8 cellular contexts compared by ENCODE assay signal in genomic region chr16:67248401-67249177, GRCh38. TPM values are rescaled to one million over a fixed set of nuclear protein-coding genes. Genes with fewer than 3 reads are reported as not detected.
DNase-seq lines count a peak whose midpoint lies in the region; ATAC-seq lines count a peak whose summit lies in the region.

Gene SLC9A5, plus strand, starts transcription at chr16:67248979. Its CDS starts 36 bp downstream, at chr16:67249015.

- peak; percentile 56 for DNase-seq in activated CD8-positive, alpha-beta memory T cell treated with anti-CD3 and anti-CD28 coated beads, Interleukin-2, amount 10 ng/mL, durations not matched to agents 7 days and 5 days
- no peak for DNase-seq in activated CD8-positive, alpha-beta memory T cell treated with anti-CD3 and anti-CD28 coated beads, Interleukin-2, amount 50 U/mL, for 48 hours
- DNase-seq in RPMI8226: peak; percentile 50
- peak; percentile 69 for DNase-seq in ecto neural progenitor cell (ENCODE audit: low spot score)

- peak within 1 kb of the TSS; percentile 44 to 64 for H3K4me3 ChIP-seq in mucosa of rectum (ENCODE audit: low read length in 2 of 2)

- no peaks in the 10 kb centered on the region for H3K36me3 Mint-ChIP-seq in activated CD8-positive, alpha-beta memory T cell treated with anti-CD3 and anti-CD28 coated beads, Interleukin-2, amount 10 ng/mL, durations not matched to agents 7 days and 5 days

- H3K9me3 Mint-ChIP-seq in activated CD8-positive, alpha-beta memory T cell treated with anti-CD3 and anti-CD28 coated beads, Interleukin-2, amount 10 ng/mL, durations not matched to agents 7 days and 5 days (ENCODE audit: low read depth): no peaks in the 10 kb centered on the region

- H3K27ac ChIP-seq in mucosa of rectum (ENCODE audit: low read depth in 2 of 2, low read length in 2 of 2): no peak within 1 kb of the TSS

- peaks cover 36 to 40% of the 10 kb centered on the region in 2 donors for H3K4me1 ChIP-seq in mucosa of rectum (ENCODE audit: control insufficient read depth in 2 of 2, insufficient read depth in 2 of 2, low read length in 2 of 2)

- H3K9me3 ChIP-seq in mucosa of rectum (ENCODE audit: control insufficient read depth in 2 of 2, low read length in 2 of 2): no peaks in the 10 kb centered on the region

- peak within 1 kb of the TSS; percentile 87 for H3K4me3 Mint-ChIP-seq in activated CD8-positive, alpha-beta memory T cell treated with anti-CD3 and anti-CD28 coated beads, Interleukin-2, amount 10 ng/mL, durations not matched to agents 7 days and 5 days

- ATAC-seq in activated CD8-positive, alpha-beta memory T cell treated with anti-CD3 and anti-CD28 coated beads, Interleukin-2, amount 10 ng/mL, durations not matched to agents 7 days and 5 days: peak; percentile 15
- ATAC-seq in HG03460 (IDR thresholded peaks at IDR 0.05; ENCODE audit: unreplicated experiment) (no peak), HG02938 (IDR thresholded peaks at IDR 0.05; ENCODE audit: unreplicated experiment) (no peak), GM21723 (IDR thresholded peaks at IDR 0.05; ENCODE audit: unreplicated experiment) (no peak)

- H3K4me1 Mint-ChIP-seq in activated CD8-positive, alpha-beta memory T cell treated with anti-CD3 and anti-CD28 coated beads, Interleukin-2, amount 10 ng/mL, durations not matched to agents 7 days and 5 days: peaks cover 40% of the 10 kb centered on the region

- H3K27ac Mint-ChIP-seq in activated CD8-positive, alpha-beta memory T cell treated with anti-CD3 and anti-CD28 coated beads, Interleukin-2, amount 10 ng/mL, durations not matched to agents 7 days and 5 days: peak within 1 kb of the TSS; percentile 93

- H3K36me3 ChIP-seq in mucosa of rectum (ENCODE audit: control insufficient read depth in 2 of 2, insufficient read depth in 2 of 2, low read length in 2 of 2): no peaks in the 10 kb centered on the region

- H3K27me3 Mint-ChIP-seq in activated CD8-positive, alpha-beta memory T cell treated with anti-CD3 and anti-CD28 coated beads, Interleukin-2, amount 10 ng/mL, durations not matched to agents 7 days and 5 days: peaks cover 12% of the 10 kb centered on the region

- CTCF ChIA-PET in activated CD8-positive, alpha-beta memory T cell treated with anti-CD3 and anti-CD28 coated beads, Interleukin-2, amount 10 ng/mL, durations not matched to agents 7 days and 5 days (lab: Charles Lee): interaction anchor here (0.7 to 5.8 kb wide), 16 partner anchors 12 to 354 kb away, joined by 3 to 41 read pairs (median 3); partner anchors contain the start of genes B3GNT9, E2F4, FBXL8 and TMEM208

- peaks cover 18 to 24% of the 10 kb centered on the region in 2 donors for H3K27me3 ChIP-seq in mucosa of rectum (ENCODE audit: control insufficient read depth in 2 of 2, insufficient read depth in 2 of 2, low read length in 2 of 2)

- peak within 1 kb of the TSS; percentile 32 to 46 for H3K9ac ChIP-seq in mucosa of rectum (ENCODE audit: low read depth in 1 of 2, low read length in 2 of 2)

RNA-seq across cellular contexts. Expression of gene SLC9A5, which starts in this region (rescaled TPM):
- 1 to 10 TPM; 5.4 to 6.2 TPM for total RNA-seq in activated CD8-positive, alpha-beta memory T cell treated with anti-CD3 and anti-CD28 coated beads, Interleukin-2, amount 10 ng/mL, durations not matched to agents 7 days and 5 days
